Comparison of ENCODE assay signal across 26 cellular contexts in the genomic region with DNA sequence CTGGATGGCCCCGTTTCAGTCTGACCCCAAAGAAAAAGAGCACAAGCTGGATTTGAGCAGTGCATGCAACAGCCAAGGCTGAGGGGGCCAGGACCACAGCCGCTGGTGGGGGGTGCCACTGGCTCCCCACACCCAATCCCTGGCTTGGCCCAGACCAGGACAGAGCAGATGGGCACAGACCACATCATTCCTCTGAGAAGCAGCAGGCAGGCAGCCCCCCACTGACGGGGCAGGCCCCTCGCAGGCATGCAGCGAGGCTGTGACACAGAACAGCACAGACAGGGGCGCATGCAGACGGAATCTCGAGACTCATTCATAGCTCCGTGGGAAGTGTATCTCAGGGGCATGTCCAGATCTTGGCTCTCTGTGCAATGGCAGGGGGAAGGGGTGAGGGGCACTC.
"Had no signal": no experiment of that assay in that cellular context is flagged by ENCODE, and none has a peak within 500 bp of the region (broad histone marks: within the 10 kb centered on the region; RNA-seq: fewer than 3 reads in every experiment).

No MANE protein-coding gene starts in this region.

- H3K9me3 ChIP-seq: colonic mucosa had no signal

- H3K36me3 ChIP-seq: colonic mucosa, esophagus muscularis mucosa, esophagus squamous epithelium, gastrocnemius medialis, gastroesophageal sphincter, heart left ventricle, heart right ventricle had no signal

- DNase-seq: colonic mucosa; cortex of kidney; dermis blood vessel endothelial cell; dorsolateral prefrontal cortex; effector CD4-positive, alpha-beta T cell; effector CD8-positive, alpha-beta T cell; effector memory CD4-positive, alpha-beta T cell; effector memory CD8-positive, alpha-beta T cell; erythroblast; esophagus squamous epithelium; foreskin fibroblast; foreskin keratinocyte; foreskin melanocyte; gastrocnemius medialis; glutamatergic neuron; head of caudate nucleus; heart left ventricle; heart right ventricle had no signal

- H3K27me3 ChIP-seq: colonic mucosa, dorsolateral prefrontal cortex, foreskin keratinocyte had no signal

- H3K4me3 ChIP-seq: colonic mucosa, coronary artery, dorsolateral prefrontal cortex, esophagus muscularis mucosa, esophagus squamous epithelium, gastrocnemius medialis, gastroesophageal sphincter, heart left ventricle, heart right ventricle had no signal

- FAIRE-seq: colon, endometrium, endothelial cell of umbilical vein, frontal cortex had no signal

- H3K4me1 ChIP-seq: colonic mucosa, esophagus muscularis mucosa, esophagus squamous epithelium, foreskin keratinocyte, gastrocnemius medialis, gastroesophageal sphincter, heart left ventricle, heart right ventricle had no signal

- H3K27ac ChIP-seq: colonic mucosa, coronary artery, dorsolateral prefrontal cortex, epithelial cell of prostate, esophagus muscularis mucosa, esophagus squamous epithelium, foreskin keratinocyte, gastrocnemius medialis, gastroesophageal sphincter, heart left ventricle, heart right ventricle had no signal

- ATAC-seq: effector memory CD8-positive, alpha-beta T cell; foreskin keratinocyte; gastrocnemius medialis; gastroesophageal sphincter; heart left ventricle; heart right ventricle had no signal
